In the genomic region with DNA sequence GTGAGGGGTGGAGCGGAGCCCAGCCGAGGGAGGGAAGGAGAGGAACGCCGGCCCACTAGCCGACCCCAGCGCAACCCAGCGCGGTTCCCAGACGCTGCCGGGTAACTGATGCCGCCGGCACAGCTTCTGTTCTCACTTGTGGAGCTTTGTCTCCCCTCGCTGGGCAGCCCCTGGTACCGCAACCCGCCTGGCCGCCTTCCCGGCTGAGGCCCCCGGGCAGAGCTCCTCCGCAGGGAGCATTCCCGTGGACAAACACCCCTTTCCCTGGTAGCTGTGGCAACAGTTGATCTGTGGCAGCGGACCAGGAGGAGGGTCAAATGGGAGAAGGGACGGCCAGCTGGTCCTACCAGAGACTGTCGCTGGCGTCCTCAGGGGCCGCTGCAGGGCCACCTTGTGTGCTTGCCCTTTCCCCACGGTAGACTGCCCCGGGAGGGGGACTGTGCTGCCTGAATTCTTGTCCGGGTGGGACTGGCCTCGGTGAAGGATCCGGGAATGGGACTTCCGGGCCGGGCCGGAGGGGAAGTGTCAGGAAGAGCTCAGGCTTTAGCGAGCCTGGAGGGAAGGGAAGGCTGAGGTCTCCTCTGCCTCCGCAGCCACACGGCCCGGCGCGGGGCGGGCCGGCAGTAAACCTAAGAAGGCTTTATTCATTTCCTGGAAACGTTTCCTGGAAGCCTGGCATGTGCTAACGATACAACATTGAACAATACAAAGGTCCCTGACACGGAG, we compare ENCODE assay signal across 7 cellular contexts.
DNase-seq lines count a peak whose midpoint lies in the region; FAIRE-seq and TF ChIP-seq lines count a peak whose summit lies in the region.

No MANE protein-coding gene starts in this region.

- H3K9me3 ChIP-seq in kidney (ENCODE audit: control insufficient read depth in 1 of 2, low read length in 2 of 2) (no peaks in the 10 kb centered on the region), spleen (no peaks in the 10 kb centered on the region)

- H3K27me3 ChIP-seq in spleen (replicated peaks in 1 of 7), result peaks cover 0 to 42% (median 0%) of the 10 kb centered on the region in 7 donors

- H3K36me3 ChIP-seq in kidney (ENCODE audit: control insufficient read depth in 1 of 2, insufficient read depth in 2 of 2, low read length in 2 of 2) (no peaks in the 10 kb centered on the region), spleen (no peaks in the 10 kb centered on the region)

- no peak for TF ChIP-seq POLR2A in GM12891 (IDR thresholded peaks at IDR 0.05; ENCODE audit: low read depth, low read length)
- TF ChIP-seq POLR2A in spleen (IDR thresholded peaks at IDR 0.05), result no peak

- H3K27ac ChIP-seq in kidney (ENCODE audit: low read depth in 2 of 2, low read length in 2 of 2) (no peak overlapping the region), spleen (peak overlapping the region in 7 of 8 donors; percentile 52 to 82 (median 70))

- intact Hi-C loops in kidney (cut with DNase I), result no loop called here
- intact Hi-C loops in spleen (cut with DNase I; ENCODE audit: low total_unique reads), result loop anchor here (5.0 to 10.0 kb wide), 2 partner anchors 952 to 1370 kb away; no protein-coding TSS in a partner anchor

- 1 to 3% (median 3%) methylated on average over 27 to 44 of the region's 44 CpGs for WGBS in spleen, 5 donors

- H3K9ac ChIP-seq in kidney (ENCODE audit: low read length in 2 of 2), result peak overlapping the region in 1 of 2 donors; percentile 86

- peak overlapping the region; percentile 54 to 76 for H3K4me3 ChIP-seq in kidney (ENCODE audit: low read length in 2 of 2)
- peak overlapping the region; percentile 8 to 62 (median 28) for H3K4me3 ChIP-seq in spleen

- DNase-seq in GM12891 (ENCODE audit: insufficient read length, low spot score) (peak; percentile 24), NCI-H2227 treated with DMSO at 0.1 percent for 48 hours (lab: John Stamatoyannopoulos, UW) (peak; percentile 90), cerebellar cortex (ENCODE audit: low spot score) (peak; percentile 79), kidney (peak; percentile 92), spleen (peak; percentile 82), RCC 7860 (ENCODE audit: low spot score) (no peak)
- no peak for DNase-seq in NK-92 treated with Interleukin-12 subunit alpha and Interleukin-12 subunit beta, amount 100 ng/mL, for 24 hours (lab: John Stamatoyannopoulos, UW)

- H3K4me1 ChIP-seq in kidney (ENCODE audit: control insufficient read depth in 1 of 2, insufficient read depth in 1 of 2, low read depth in 1 of 2, low read length in 2 of 2) (no peaks in the 10 kb centered on the region), spleen (peaks cover 0 to 6% (median 0%) of the 10 kb centered on the region in 6 donors)

- FAIRE-seq in GM12891 (lab: Jason Lieb, UNC) (no peak), kidney (lab: Jason Lieb, UNC) (no peak), RCC 7860 (lab: Jason Lieb, UNC) (no peak)

- peak; percentile 78 for TF ChIP-seq CTCF in kidney (IDR thresholded peaks at IDR 0.05; ENCODE audit: borderline replicate concordance, extremely low read depth, insufficient read depth)
- peak in 10 of 11 experiments; percentile 14 to 71 (median 60) for TF ChIP-seq CTCF in spleen (IDR thresholded peaks at IDR 0.05 in 8 of 11, conservative IDR thresholded peaks at IDR 0.05 in 3 of 11)

TF ChIP-seq in GM12891, 5 proteins besides CTCF, POLR2A, EP300 and RAD21:
- TF ChIP-seq POLR2AphosphoS5 (IDR thresholded peaks at IDR 0.05; ENCODE audit: low read depth, low read length) (no peak), PAX5 (IDR thresholded peaks at IDR 0.05; ENCODE audit: insufficient read depth, low read length, severe bottlenecking) (no peak), TAF1 (IDR thresholded peaks at IDR 0.05; ENCODE audit: low read depth, low read length) (no peak), SPI1 (IDR thresholded peaks at IDR 0.05; ENCODE audit: low read depth, low read length) (no peak), POU2F2 (IDR thresholded peaks at IDR 0.05; ENCODE audit: low read depth, low read length) (no peak)

Comparison
In these comparisons a context has a peak if more than half of its experiments do, and no peak if none do; other contexts are left out.
1. DNase-seq: peak in GM12891 (single experiment), NCI-H2227 treated with DMSO at 0.1 percent for 48 hours (single experiment), cerebellar cortex (single experiment), kidney (single experiment) and spleen (single experiment); none in NK-92 treated with Interleukin-12 subunit alpha and Interleukin-12 subunit beta, amount 100 ng/mL, for 24 hours (single experiment) and RCC 7860 (single experiment).
2. H3K27ac ChIP-seq: peak in spleen (7 of 8); none in kidney (0 of 2).